Comparison of ENCODE assay signal across 8 cellular contexts in genomic region chr5:80255425-80255751, GRCh38. TPM values are rescaled to one million over a fixed set of nuclear protein-coding genes. Genes with fewer than 3 reads are reported as not detected.
DNase-seq lines count a peak whose midpoint lies in the region; ATAC-seq, FAIRE-seq and TF ChIP-seq lines count a peak whose summit lies in the region.

No MANE protein-coding gene starts in this region.

- peaks cover 16% of the 10 kb centered on the region for H3K79me2 ChIP-seq in K562 (ENCODE audit: control insufficient read depth, insufficient read depth, low read length)

- intact Hi-C loops in K562 (cut with micrococcal nuclease) = loop anchor here (5.0 kb wide), 1 partner anchor 63 kb away; no protein-coding TSS in a partner anchor
- intact Hi-C loops in sigmoid colon (cut with DNase I) = loop anchor here (5.0 to 10.0 kb wide), 4 partner anchors 52 to 399 kb away; partner anchors contain the start of genes DHFR, MSH3 and ZFYVE16

- BruUV-seq in K562 (replicated peaks; lab: Mats Ljungman, UMichigan) = no TSS peak

- H3K4me3 ChIP-seq in K562 (peak overlapping the region; percentile 66), iPS-15b (ENCODE audit: low read depth, low read length) (peak overlapping the region; percentile 89), sigmoid colon (peak overlapping the region; percentile 48 to 86 (median 71))

- in situ Hi-C loops in K562 (cut with MboI) = no loop called here

- H3K9ac ChIP-seq in K562 (ENCODE audit: insufficient read depth in 1 of 2, low read depth in 2 of 2, low read length in 2 of 2) (peak overlapping the region; percentile 49 to 94), iPS-15b (ENCODE audit: low read depth, low read length) (peak overlapping the region; percentile 87)

- POLR2A ChIA-PET in K562 (lab: Yijun Ruan, JAX) = interaction anchor here (0.6 to 4.4 kb wide), 5 partner anchors 9 to 281 kb away, joined by 3 to 37 read pairs (median 8); no protein-coding TSS in a partner anchor

- no peaks in the 10 kb centered on the region for H3K36me3 ChIP-seq in K562 (ENCODE audit: control insufficient read depth, insufficient read depth, low read length)
- H3K36me3 ChIP-seq in iPS-15b (ENCODE audit: control insufficient read depth, insufficient read depth, low read length) = peaks cover 6% of the 10 kb centered on the region
- H3K36me3 ChIP-seq in sigmoid colon = no peaks in the 10 kb centered on the region

- CTCF ChIA-PET in K562 (lab: Yijun Ruan, JAX; ENCODE audit: low intra/inter-chr PET ratio) = no interaction called here

- TF ChIP-seq CTCF in K562 (IDR thresholded peaks at IDR 0.05 in 2 of 3, conservative IDR thresholded peaks at IDR 0.05 in 1 of 3; ENCODE audit: insufficient read depth in 2 of 3, low read depth in 1 of 3, low read length in 3 of 3) (no peak), sigmoid colon (IDR thresholded peaks at IDR 0.05) (no peak)

- 0 out of 2 replicates have a peak, but pooled peaks cover 6% of the 10 kb centered on the region for H4K20me1 ChIP-seq in K562 (replicated peaks; ENCODE audit: control insufficient read depth, insufficient read depth, low read length)

- no peaks in the 10 kb centered on the region for H3K9me1 ChIP-seq in K562 (ENCODE audit: control insufficient read depth, insufficient read depth, low read length)

- H3K27ac ChIP-seq in K562 (ENCODE audit: extremely low read depth, low read depth, low read length) (peak overlapping the region; percentile 94), sigmoid colon (peak overlapping the region; percentile 84 to 97 (median 96))

- peak overlapping the region; percentile 78 for H3K4me2 ChIP-seq in K562 (ENCODE audit: insufficient read depth, low read length)

- TF ChIP-seq RAD21 in K562 (CRISPR knock-in tag; conservative IDR thresholded peaks at IDR 0.05 in 1 of 2, IDR thresholded peaks at IDR 0.05 in 1 of 2) = no peak

- DNase-seq in AG20443 (ENCODE audit: low spot score) (peak; percentile 84), RPMI7951 (ENCODE audit: low read depth) (peak; percentile 45), K562 (ENCODE audit: extremely low read depth in 1 of 4, low spot score in 3 of 4) (peak; percentile 66 to 74 (median 71)), sigmoid colon (peak; percentile 88), OCI-M2 (lab: John Stamatoyannopoulos, UW; ENCODE audit: unreplicated experiment) (no peak)

- 2% methylated on average over 9 of the region's 28 CpGs for WGBS in K562 (ENCODE audit: insufficient coverage, low coverage, missing lambda C conversion rate)
- 0% methylated on average over 28 of the region's 28 CpGs for WGBS in sigmoid colon, 2 donors

- H3K9me3 ChIP-seq in K562 (replicated peaks; ENCODE audit: control insufficient read depth, insufficient read depth, low read depth, low read length) (no peaks in the 10 kb centered on the region), iPS-15b (ENCODE audit: control insufficient read depth, insufficient read depth, low read length) (no peaks in the 10 kb centered on the region), sigmoid colon (no peaks in the 10 kb centered on the region)

- peak overlapping the region; percentile 91 for H2AFZ ChIP-seq in K562 (ENCODE audit: low read depth, low read length)

- ATAC-seq in GM18870 (IDR thresholded peaks at IDR 0.05; ENCODE audit: unreplicated experiment) = peak; percentile 17
- ATAC-seq in HG03139 (IDR thresholded peaks at IDR 0.05; ENCODE audit: unreplicated experiment) = peak; percentile 28
- peak; percentile 74 for ATAC-seq in K562

- peaks cover 12 to 18% of the 10 kb centered on the region in 2 experiments; a peak in 4 of 5 replicates for H3K4me1 ChIP-seq in K562 (replicated peaks in 1 of 2; ENCODE audit: control insufficient read depth in 2 of 2, insufficient read depth in 2 of 2, low read length in 2 of 2)
- peaks cover 24% of the 10 kb centered on the region for H3K4me1 ChIP-seq in iPS-15b (ENCODE audit: control insufficient read depth, insufficient read depth, low read length)
- peaks cover 0 to 54% (median 51%) of the 10 kb centered on the region in 4 donors for H3K4me1 ChIP-seq in sigmoid colon

- no peak for FAIRE-seq in K562 (lab: Jason Lieb, UNC)

- TF ChIP-seq POLR2A in K562 (conservative IDR thresholded peaks at IDR 0.05) (no peak), sigmoid colon (IDR thresholded peaks at IDR 0.05) (no peak)

- TF ChIP-seq EP300 in K562 (IDR thresholded peaks at IDR 0.05; ENCODE audit: low read length) (no peak), sigmoid colon (IDR thresholded peaks at IDR 0.05) (no peak)

- H3K27me3 ChIP-seq in K562 (ENCODE audit: control insufficient read depth in 2 of 2, insufficient read depth in 2 of 2, low read length in 2 of 2) (no peaks in the 10 kb centered on the region), iPS-15b (ENCODE audit: control insufficient read depth, insufficient read depth, low read length) (no peaks in the 10 kb centered on the region), sigmoid colon (no peaks in the 10 kb centered on the region)

TF ChIP-seq in K562, 482 proteins besides CTCF, POLR2A, EP300 and RAD21 (continues in another document):
- TF ChIP-seq HNRNPLL (IDR thresholded peaks at IDR 0.05; ENCODE audit: low read depth, low read length, poor library complexity, severe bottlenecking) (peak; percentile 89), CCNT2 (IDR thresholded peaks at IDR 0.05; ENCODE audit: borderline replicate concordance, extremely low read depth, insufficient read length, low read depth, low read length) (peak; percentile 13), SIN3A (IDR thresholded peaks at IDR 0.05; ENCODE audit: borderline replicate concordance in 2 of 2, control insufficient read depth in 1 of 2, low read depth in 2 of 2, low read length in 2 of 2) (peak in 1 of 2 experiments; percentile 65; a peak in 1 of 4 replicates), RBM22 (IDR thresholded peaks at IDR 0.05; ENCODE audit: low read depth, low read length, poor library complexity, severe bottlenecking) (peak; percentile 2), ZNF12 (CRISPR knock-in tag; IDR thresholded peaks at IDR 0.05) (0 out of 2 replicates have a peak, but pooled peaks have one; percentile 41), ETS1 (conservative IDR thresholded peaks at IDR 0.05; ENCODE audit: control insufficient read depth, low read depth, low read length) (0 out of 2 replicates have a peak, but pooled peaks have one; percentile 1), FOXA1 (IDR thresholded peaks at IDR 0.05; ENCODE audit: borderline replicate concordance) (no peak), HDAC1 (IDR thresholded peaks at IDR 0.05) (0 out of 4 replicates have a peak, but pooled peaks of 1 of the 2 experiments have one; percentile 41), ETV5 (CRISPR knock-in tag; IDR thresholded peaks at IDR 0.05; ENCODE audit: low read depth) (peak; percentile 51; the same call in 1 of the 2 replicates), CXXC5 (CRISPR knock-in tag; IDR thresholded peaks at IDR 0.05) (0 out of 2 replicates have a peak, but pooled peaks have one; percentile 19), CHD1 (IDR thresholded peaks at IDR 0.05; ENCODE audit: low read length) (peak; percentile 63), ZBTB7A (IDR thresholded peaks at IDR 0.05; ENCODE audit: borderline replicate concordance, control insufficient read depth, low read depth, low read length) (peak; percentile 61; the same call in 1 of the 2 replicates), LEF1 (IDR thresholded peaks at IDR 0.05) (no peak), GABPB1 (CRISPR knock-in tag; IDR thresholded peaks at IDR 0.05) (peak; percentile 14; the same call in 1 of the 2 replicates), MEF2D (tag; conservative IDR thresholded peaks at IDR 0.05; ENCODE audit: low read depth) (no peak), TGIF2 (CRISPR knock-in tag; IDR thresholded peaks at IDR 0.05) (0 out of 2 replicates have a peak, but pooled peaks have one; percentile 36), PCBP1 (IDR thresholded peaks at IDR 0.05; ENCODE audit: low read depth, low read length, poor library complexity, severe bottlenecking) (no peak), NRF1 (conservative IDR thresholded peaks at IDR 0.05 in 1 of 2, IDR thresholded peaks at IDR 0.05 in 1 of 2) (peak; percentile 43 to 51; a peak in 3 of 4 replicates), ZNF124 (CRISPR knock-in tag; IDR thresholded peaks at IDR 0.05) (no peak), ZNF431 (CRISPR knock-in tag; IDR thresholded peaks at IDR 0.05) (0 out of 2 replicates have a peak, but pooled peaks have one; percentile 6)

RNA-seq across cellular contexts. Expression of gene SERINC5, which starts 0.5 kb away (rescaled TPM):
- 2.5 and 3.0 TPM in 2 replicates for total RNA-seq in RPMI7951 (2014; rRNA removed; shearing (Covaris generic))
- total RNA-seq in K562 (2011; cell fraction: chromatin; rRNA removed; ENCODE audit: low replicate concordance) = 17.1 and 21.7 TPM in 2 replicates
- 10.0 TPM in 2 replicates for total RNA-seq in K562 (2011; cell fraction: nucleolus; rRNA removed)
- total RNA-seq in K562 (2011; cell fraction: nucleoplasm; rRNA removed) = 14.9 and 22.2 TPM in 2 replicates
- 1.9 and 2.9 TPM in 2 replicates for total RNA-seq in K562 (2014; rRNA removed)
- 5.2 and 5.4 TPM in 2 replicates for total RNA-seq in K562 (2014; rRNA removed; fragmentation: Illumina TruSeq; extraction: Trizol)
- total RNA-seq in K562 (2015; rRNA removed; fragmentation: Illumina TruSeq; extraction: Trizol) = 4.6 TPM in 2 replicates
- 7.2 and 7.9 TPM in 2 replicates for total RNA-seq in K562 (2021)
- 6.5 and 7.6 TPM in 2 replicates for polyA plus RNA-seq in K562 (2011; rRNA removed)
- polyA plus RNA-seq in K562 (2011; cell fraction: cytosol; rRNA removed) = 3.7 and 5.7 TPM in 2 replicates
- polyA plus RNA-seq in K562 (2011; cell fraction: nucleus; rRNA removed) = 4.2 and 5.2 TPM in 2 replicates
- 2.9 TPM in 2 replicates for polyA plus RNA-seq in K562 (2012)
- polyA plus RNA-seq in K562 (2014; fragmentation: Illumina TruSeq; extraction: Trizol) = 3.7 TPM in 2 replicates
- polyA plus RNA-seq in K562 (2014; fragmentation: Nextera tagmentation; extraction: Ambion mirVana) = 1 to 10 TPM; 1.4 to 2.7 TPM
- polyA plus RNA-seq in K562 (2014; rRNA removed) = 3.1 and 3.6 TPM in 2 replicates
- polyA minus RNA-seq in K562 (2011; rRNA and poly(A)+ RNA removed) = 9.3 and 10.0 TPM in 2 replicates
- polyA minus RNA-seq in K562 (2011; cell fraction: cytosol; rRNA and poly(A)+ RNA removed) = 4.6 and 6.7 TPM in 2 replicates
- 3.4 and 10.7 TPM in 2 replicates for polyA minus RNA-seq in K562 (2011; cell fraction: nucleus; rRNA and poly(A)+ RNA removed)
- 10 to 100 TPM in 2 of 4 donors, 1 to 10 TPM in 2; 6.6 to 11.9 (median 9.9) TPM for total RNA-seq in sigmoid colon
- 10 to 100 TPM in 1 of 3 donors, 1 to 10 TPM in 2; 3.6 to 25.9 (median 5.1) TPM for polyA plus RNA-seq in sigmoid colon

Comparison
In these comparisons a context has a peak if more than half of its experiments do, and no peak if none do; other contexts are left out.
1. ATAC-seq: peak in every context shown above with its lines; median percentile 74 in K562; 28 in HG03139; 17 in GM18870.